In genomic region chr14:21258889-21259787, GRCh38 we compare ENCODE assay signal across 2 cellular contexts.
TF ChIP-seq lines count a peak whose summit lies in the region.

No MANE protein-coding gene starts in this region.

TF ChIP-seq in IMR-90, 13 proteins besides CTCF, POLR2A, EP300 and RAD21:
- TF ChIP-seq FOS (IDR thresholded peaks at IDR 0.05; ENCODE audit: low read depth, low read length): no peak
- no peak for TF ChIP-seq MAFK (IDR thresholded peaks at IDR 0.05; ENCODE audit: low read depth, low read length)
- TF ChIP-seq USF2 (IDR thresholded peaks at IDR 0.05; ENCODE audit: low read depth, low read length): no peak
- TF ChIP-seq ELK1 (IDR thresholded peaks at IDR 0.05; ENCODE audit: borderline replicate concordance, low read depth, low read length): no peak
- TF ChIP-seq SMC3 (IDR thresholded peaks at IDR 0.05; ENCODE audit: low read depth, low read length): no peak
- TF ChIP-seq RFX5 (IDR thresholded peaks at IDR 0.05; ENCODE audit: low read depth, low read length): no peak
- no peak for TF ChIP-seq RCOR1 (IDR thresholded peaks at IDR 0.05; ENCODE audit: insufficient replicate concordance, low read length)
- no peak for TF ChIP-seq CEBPB (IDR thresholded peaks at IDR 0.05; ENCODE audit: low read depth, low read length)
- TF ChIP-seq NFE2L2 (IDR thresholded peaks at IDR 0.05; ENCODE audit: low read depth, low read length): no peak
- no peak for TF ChIP-seq CHD1 (IDR thresholded peaks at IDR 0.05; ENCODE audit: low read depth, low read length)
- no peak for TF ChIP-seq MXI1 (IDR thresholded peaks at IDR 0.05; ENCODE audit: borderline replicate concordance, low read depth, low read length)

TF ChIP-seq in GM12878, 131 proteins besides CTCF, POLR2A, EP300 and RAD21:
- peak; percentile 73 for TF ChIP-seq POLR2AphosphoS5 (IDR thresholded peaks at IDR 0.05; ENCODE audit: low read length)
- peak; percentile 94 for TF ChIP-seq PAX8 (IDR thresholded peaks at IDR 0.05)
- peak; percentile 70; the same call in 1 of the 2 replicates for TF ChIP-seq SMAD5 (IDR thresholded peaks at IDR 0.05; ENCODE audit: low read depth)
- TF ChIP-seq POLR2AphosphoS2 (IDR thresholded peaks at IDR 0.05; ENCODE audit: low read depth, low read length): peak; percentile 44
- no peak for TF ChIP-seq IKZF2 (IDR thresholded peaks at IDR 0.05)
TF ChIP-seq in GM12878: peak in this region for 4.
